Comparison of ENCODE assay signal across 18 cellular contexts in genomic region chr3:47035645-47036044, GRCh38. TPM values are rescaled to one million over a fixed set of nuclear protein-coding genes. Genes with fewer than 3 reads are reported as not detected.
DNase-seq lines count a peak whose midpoint lies in the region; ATAC-seq, FAIRE-seq and TF ChIP-seq lines count a peak whose summit lies in the region.
"Had no signal": no experiment of that assay in that cellular context is flagged by ENCODE, and none has a peak within 500 bp of the region (broad histone marks: within the 10 kb centered on the region; RNA-seq: fewer than 3 reads in every experiment).

No MANE protein-coding gene starts in this region.

- TF ChIP-seq EP300 in K562 (IDR thresholded peaks at IDR 0.05; ENCODE audit: low read length) (no peak), HepG2 (IDR thresholded peaks at IDR 0.05; ENCODE audit: low read depth in 2 of 2, low read length in 2 of 2) (no peak), HepG2 (CRISPR knock-in tag; IDR thresholded peaks at IDR 0.05; ENCODE audit: borderline replicate concordance) (no peak)

- no peaks in the 10 kb centered on the region for H3K27me3 ChIP-seq in IMR-90 (ENCODE audit: control insufficient read depth, insufficient read depth, low read length)
- no peaks in the 10 kb centered on the region for H3K27me3 ChIP-seq in K562 (ENCODE audit: control insufficient read depth in 2 of 2, insufficient read depth in 2 of 2, low read length in 2 of 2)
- no peaks in the 10 kb centered on the region for H3K27me3 ChIP-seq in HepG2 (ENCODE audit: control insufficient read depth in 1 of 2, insufficient read depth in 2 of 2, low read length in 2 of 2)
- H3K27me3 ChIP-seq: ascending aorta, left lung had no signal

- no CpG with 5 or more reads among the region's 2 CpGs for WGBS in IMR-90 (ENCODE audit: extremely low coverage in 2 of 2, insufficient read length in 1 of 2), 2 experiments
- WGBS in K562 (ENCODE audit: insufficient coverage, low coverage, missing lambda C conversion rate), result 91% methylated on average over 2 of the region's 2 CpGs
- 97% methylated on average over 2 of the region's 2 CpGs for WGBS in HepG2 (ENCODE audit: low lambda C conversion rate)

- H3K9me1 ChIP-seq in IMR-90 (ENCODE audit: insufficient read depth, low read length) (peaks cover 8% of the 10 kb centered on the region), K562 (ENCODE audit: control insufficient read depth, insufficient read depth, low read length) (no peaks in the 10 kb centered on the region)

- H2BK120ac ChIP-seq in IMR-90 (ENCODE audit: low read depth, low read length), result no peak overlapping the region

- H3K18ac ChIP-seq in IMR-90 (ENCODE audit: low read depth, low read length), result no peak overlapping the region

- ATAC-seq in IMR-90 (ENCODE audit: low read depth) (peak; percentile 90), K562 (no peak), HepG2 (0 out of 3 replicates have a peak, but pooled peaks have one; percentile 35)
- ATAC-seq: left lung; stimulated activated naive B cell treated with anti-CD40 and anti-IgM and Interleukin-4, amounts not matched to agents 10 μg/mL and 1 μg/mL and 100 μg/mL, for 72 hours had no signal

- BruUV-seq in IMR-90 (replicated peaks; lab: Mats Ljungman, UMichigan) (no TSS peak), K562 (replicated peaks; lab: Mats Ljungman, UMichigan) (TSS peak; percentile 24), HepG2 (replicated peaks; lab: Mats Ljungman, UMichigan) (no TSS peak)

- no peaks in the 10 kb centered on the region for H3K9me3 ChIP-seq in IMR-90 (ENCODE audit: control insufficient read depth, insufficient read depth, low read length)
- no peaks in the 10 kb centered on the region for H3K9me3 ChIP-seq in K562 (replicated peaks; ENCODE audit: control insufficient read depth, insufficient read depth, low read depth, low read length)
- H3K9me3 ChIP-seq in HepG2 (ENCODE audit: low read length), result no peaks in the 10 kb centered on the region
- H3K9me3 ChIP-seq: ascending aorta, left lung had no signal

- TF ChIP-seq POLR2A in IMR-90 (IDR thresholded peaks at IDR 0.05; ENCODE audit: low read depth, low read length) (no peak), K562 (conservative IDR thresholded peaks at IDR 0.05) (no peak), HepG2 (IDR thresholded peaks at IDR 0.05; ENCODE audit: insufficient read depth in 1 of 2, low read depth in 2 of 2, low read length in 2 of 2) (no peak), GM12892 (IDR thresholded peaks at IDR 0.05; ENCODE audit: low read depth, low read length) (no peak)

- H3K4me1 ChIP-seq in IMR-90 (ENCODE audit: control insufficient read depth, insufficient read depth, low read length) (peaks cover 8% of the 10 kb centered on the region), K562 (replicated peaks in 1 of 2; ENCODE audit: control insufficient read depth in 2 of 2, insufficient read depth in 2 of 2, low read length in 2 of 2) (no peaks in the 10 kb centered on the region; a peak in 1 of 5 replicates), HepG2 (ENCODE audit: insufficient read depth, low read length) (peaks cover 20% of the 10 kb centered on the region)
- H3K4me1 ChIP-seq: ascending aorta, left lung had no signal

- no peak overlapping the region for H2BK15ac ChIP-seq in IMR-90 (ENCODE audit: low read depth, low read length)

- H2AFZ ChIP-seq in IMR-90 (replicated peaks; ENCODE audit: low read length, poor library complexity) (no peak overlapping the region), K562 (ENCODE audit: low read depth, low read length) (no peak overlapping the region), HepG2 (ENCODE audit: low read length) (no peak overlapping the region)
- H2AFZ ChIP-seq: parathyroid adenoma had no signal

- dilution Hi-C loops in IMR-90 (cut with HindIII; ENCODE audit: low sequenced_read_pairs, unreplicated experiment), result no loop called here

- H3K14ac ChIP-seq in IMR-90 (replicated peaks; ENCODE audit: low read depth, low read length), result no peak overlapping the region

- H3K23ac ChIP-seq in IMR-90 (ENCODE audit: low read depth, low read length), result no peak overlapping the region

- no peak for TF ChIP-seq RAD21 in IMR-90 (IDR thresholded peaks at IDR 0.05; ENCODE audit: low read length)
- no peak for TF ChIP-seq RAD21 in K562 (CRISPR knock-in tag; conservative IDR thresholded peaks at IDR 0.05 in 1 of 2, IDR thresholded peaks at IDR 0.05 in 1 of 2)
- no peak for TF ChIP-seq RAD21 in HepG2 (CRISPR knock-in tag; IDR thresholded peaks at IDR 0.05)

- H3K56ac ChIP-seq in IMR-90 (ENCODE audit: extremely low read depth, insufficient read depth, low read length), result no peak overlapping the region

- H3K4me2 ChIP-seq in IMR-90 (ENCODE audit: low read depth, low read length) (no peak overlapping the region), K562 (ENCODE audit: insufficient read depth, low read length) (no peak overlapping the region), HepG2 (ENCODE audit: low read depth, low read length) (no peak overlapping the region)

- intact Hi-C loops in IMR-90 (cut with micrococcal nuclease) (loop anchor here (1.0 to 5.0 kb wide), 3 partner anchors 42 to 282 kb away; no protein-coding TSS in a partner anchor), K562 (cut with micrococcal nuclease) (no loop called here), HepG2 (cut with micrococcal nuclease; ENCODE audit: unreplicated experiment) (loop anchor here (2.0 kb wide), 1 partner anchor 63 kb away; no protein-coding TSS in a partner anchor)

- H2AK9ac ChIP-seq in IMR-90 (replicated peaks; ENCODE audit: low read depth, low read length, poor library complexity), result no peak overlapping the region

- no peak overlapping the region for H4K8ac ChIP-seq in IMR-90 (ENCODE audit: low read depth in 2 of 2, low read length in 2 of 2)

- in situ Hi-C loops in IMR-90 (cut with MboI; ENCODE audit: low sequenced_read_pairs), result no loop called here
- in situ Hi-C loops in K562 (cut with MboI), result no loop called here
- in situ Hi-C loops in HepG2 (cut with HindIII; ENCODE audit: extremely low pct_ligation_motif_present, low pct_unique_long_range_greater_than_20kb), result no loop called here

- H3K9ac ChIP-seq in IMR-90 (ENCODE audit: low read depth, low read length) (no peak overlapping the region), K562 (ENCODE audit: insufficient read depth in 1 of 2, low read depth in 2 of 2, low read length in 2 of 2) (no peak overlapping the region), HepG2 (ENCODE audit: insufficient read depth, low read depth, low read length) (no peak overlapping the region)
- H3K9ac ChIP-seq: parathyroid adenoma had no signal

- H3K27ac ChIP-seq in IMR-90 (ENCODE audit: insufficient read depth, low read length), result no peak overlapping the region
- no peak overlapping the region for H3K27ac ChIP-seq in K562 (ENCODE audit: extremely low read depth, low read depth, low read length)
- no peak overlapping the region for H3K27ac ChIP-seq in HepG2 (ENCODE audit: extremely low read length, insufficient read depth, low read length)
- H3K27ac ChIP-seq: ascending aorta, left lung, parathyroid adenoma had no signal

- H2BK20ac ChIP-seq in IMR-90 (ENCODE audit: low read depth, low read length), result no peak overlapping the region

- H3K4ac ChIP-seq in IMR-90 (ENCODE audit: low read depth, low read length), result no peak overlapping the region

- H4K91ac ChIP-seq in IMR-90 (ENCODE audit: insufficient read depth, low read depth, low read length), result no peak overlapping the region

- H3K4me3 ChIP-seq in IMR-90 (ENCODE audit: insufficient read depth, low read depth, low read length) (no peak overlapping the region), K562 (no peak overlapping the region), HepG2 (replicated peaks in 1 of 3; ENCODE audit: insufficient read depth in 1 of 3, low read depth in 2 of 3, low read length in 3 of 3) (no peak overlapping the region)
- H3K4me3 ChIP-seq: ascending aorta, left lung, skin epidermis had no signal

- H2AK5ac ChIP-seq in IMR-90 (ENCODE audit: low read depth, low read length), result no peak overlapping the region

- POLR2A ChIA-PET in IMR-90 (lab: Charles Lee; ENCODE audit: unreplicated experiment), result interaction anchor here (0.5 kb wide), 1 partner anchor 129 kb away, joined by 5 read pairs; the partner anchor contains the start of gene SETD2
- POLR2A ChIA-PET in K562 (lab: Yijun Ruan, JAX), result interaction anchor here (0.6 to 1.4 kb wide), 4 partner anchors 11 to 17 kb away, joined by 3 to 5 read pairs (median 4); no protein-coding TSS in a partner anchor
- POLR2A ChIA-PET in HepG2 (lab: Yijun Ruan, JAX), result no interaction called here

- no peak overlapping the region for H2BK5ac ChIP-seq in IMR-90 (ENCODE audit: low read depth, low read length, poor library complexity, severe bottlenecking)

- TF ChIP-seq CTCF in AG09319 (IDR thresholded peaks at IDR 0.05; ENCODE audit: low read depth, low read length) (no peak), IMR-90 (conservative IDR thresholded peaks at IDR 0.05; ENCODE audit: low read depth, low read length) (no peak), K562 (IDR thresholded peaks at IDR 0.05 in 2 of 3, conservative IDR thresholded peaks at IDR 0.05 in 1 of 3; ENCODE audit: insufficient read depth in 2 of 3, low read depth in 1 of 3, low read length in 3 of 3) (no peak), HepG2 (CRISPR knock-in tag; IDR thresholded peaks at IDR 0.05) (no peak)

- no peak for FAIRE-seq in K562 (lab: Jason Lieb, UNC)
- no peak for FAIRE-seq in HepG2 (lab: Jason Lieb, UNC)
- no peak for FAIRE-seq in GM12892 (lab: Jason Lieb, UNC)

- H4K5ac ChIP-seq in IMR-90 (ENCODE audit: low read depth, low read length), result no peak overlapping the region

- H3K79me1 ChIP-seq in IMR-90 (ENCODE audit: low read depth in 1 of 2, low read length in 2 of 2), result peaks cover 20 to 42% of the 10 kb centered on the region in 2 experiments

- DNase-seq in AG09319 (ENCODE audit: extremely low read depth, low read depth) (peak; percentile 86), IMR-90 (peak; percentile 63), K562 (ENCODE audit: extremely low read depth in 1 of 4, low spot score in 3 of 4) (no peak), HepG2 (ENCODE audit: low spot score) (peak; percentile 34), NCI-H2081 (lab: John Stamatoyannopoulos, UW) (no peak), GM12892 (ENCODE audit: insufficient read length) (no peak), hippocampal formation (lab: John Stamatoyannopoulos, UW) (no peak), C1 segment of cervical spinal cord (lab: John Stamatoyannopoulos, UW) (no peak)
- DNase-seq: activated CD4-positive, alpha-beta T cell treated with anti-CD3 and anti-CD28 coated beads, Interleukin-2, amount 50 U/mL, for 48 hours; Calu3; GDM1; left lung; NCI-H146; NCI-H446; stimulated activated naive B cell treated with anti-CD40 and anti-IgM and Interleukin-4, amounts not matched to agents 10 μg/mL and 1 μg/mL and 100 μg/mL, for 72 hours had no signal

- H3K36me3 ChIP-seq in IMR-90 (ENCODE audit: control insufficient read depth, insufficient read depth, low read length) (peaks cover 31% of the 10 kb centered on the region), K562 (ENCODE audit: control insufficient read depth, insufficient read depth, low read length) (peaks cover 82% of the 10 kb centered on the region), HepG2 (replicated peaks in 1 of 2; ENCODE audit: control insufficient read depth in 1 of 2, insufficient read depth in 2 of 2, low read length in 2 of 2) (peaks cover 16 to 59% of the 10 kb centered on the region in 2 experiments)

- peaks cover 30% of the 10 kb centered on the region for H4K20me1 ChIP-seq in IMR-90 (ENCODE audit: insufficient read depth, low read length)
- H4K20me1 ChIP-seq in K562 (replicated peaks; ENCODE audit: control insufficient read depth, insufficient read depth, low read length), result no peaks in the 10 kb centered on the region
- no peaks in the 10 kb centered on the region; the same call in 1 of the 2 replicates for H4K20me1 ChIP-seq in HepG2 (ENCODE audit: insufficient read depth, low read length)

- CTCF ChIA-PET in IMR-90 (lab: Yijun Ruan, JAX), result interaction anchor here (0.6 to 0.9 kb wide), 2 partner anchors 13 to 171 kb away, joined by 3 to 5 read pairs; no protein-coding TSS in a partner anchor
- CTCF ChIA-PET in K562 (lab: Yijun Ruan, JAX; ENCODE audit: low intra/inter-chr PET ratio), result no interaction called here
- CTCF ChIA-PET in HepG2 (lab: Yijun Ruan, JAX; ENCODE audit: low intra/inter-chr PET ratio, low total read pairs), result no interaction called here

- H3K79me2 ChIP-seq in K562 (ENCODE audit: control insufficient read depth, insufficient read depth, low read length) (no peaks in the 10 kb centered on the region), HepG2 (ENCODE audit: insufficient read depth, low read length) (no peaks in the 10 kb centered on the region)

RNA-seq across cellular contexts. Expression of gene NBEAL2, which starts 56.2 kb away (rescaled TPM):
- total RNA-seq in IMR-90 (2012; rRNA removed), result 2.2 TPM in 2 replicates
- 11.7 and 12.5 TPM in 2 replicates for polyA plus RNA-seq in IMR-90 (2012; rRNA removed)
- 5.6 and 8.2 TPM in 2 replicates for polyA plus RNA-seq in IMR-90 (2012; cell fraction: cytosol; rRNA removed)
- polyA plus RNA-seq in IMR-90 (2012; cell fraction: nucleus; rRNA removed; ENCODE audit: low replicate concordance), result 80.3 and 267 TPM in 2 replicates
- 322 and 1,090 TPM in 2 replicates for total RNA-seq in K562 (2011; cell fraction: chromatin; rRNA removed; ENCODE audit: low replicate concordance)
- 555 and 597 TPM in 2 replicates for total RNA-seq in K562 (2011; cell fraction: nucleolus; rRNA removed)
- 365 and 370 TPM in 2 replicates for total RNA-seq in K562 (2011; cell fraction: nucleoplasm; rRNA removed)
- 41.3 and 45.2 TPM in 2 replicates for total RNA-seq in K562 (2014; rRNA removed)
- total RNA-seq in K562 (2014; rRNA removed; fragmentation: Illumina TruSeq; extraction: Trizol), result 12.3 and 16.0 TPM in 2 replicates
- 23.7 and 23.9 TPM in 2 replicates for total RNA-seq in K562 (2015; rRNA removed; fragmentation: Illumina TruSeq; extraction: Trizol)
- 89.3 and 114 TPM in 2 replicates for total RNA-seq in K562 (2021)
- polyA plus RNA-seq in K562 (2011; rRNA removed), result 29.6 and 50.4 TPM in 2 replicates
- polyA plus RNA-seq in K562 (2011; cell fraction: cytosol; rRNA removed), result 25.6 and 45.5 TPM in 2 replicates
- 557 and 843 TPM in 2 replicates for polyA plus RNA-seq in K562 (2011; cell fraction: nucleus; rRNA removed)
- polyA plus RNA-seq in K562 (2012), result 66.4 and 174 TPM in 2 replicates
- 46.4 and 62.1 TPM in 2 replicates for polyA plus RNA-seq in K562 (2014; fragmentation: Illumina TruSeq; extraction: Trizol)
- polyA plus RNA-seq in K562 (2014; fragmentation: Nextera tagmentation; extraction: Ambion mirVana), result under 1 TPM; 0.06 to 0.24 TPM
- 67.5 and 85.5 TPM in 2 replicates for polyA plus RNA-seq in K562 (2014; rRNA removed)
- 8.6 and 16.8 TPM in 2 replicates for polyA minus RNA-seq in K562 (2011; rRNA and poly(A)+ RNA removed)
- 23.5 and 26.4 TPM in 2 replicates for polyA minus RNA-seq in K562 (2011; cell fraction: cytosol; rRNA and poly(A)+ RNA removed)
- polyA minus RNA-seq in K562 (2011; cell fraction: nucleus; rRNA and poly(A)+ RNA removed), result 104 and 118 TPM in 2 replicates
- 6.0 and 9.7 TPM in 2 replicates for total RNA-seq in HepG2 (2016; rRNA removed; fragmentation: Illumina TruSeq; extraction: Trizol)
- total RNA-seq in HepG2 (2016; cell fraction: cytosol; rRNA removed; fragmentation: Illumina TruSeq; extraction: Trizol; ENCODE audit: low read depth), result 1.8 and 2.7 TPM in 2 replicates
- total RNA-seq in HepG2 (2016; cell fraction: insoluble cytoplasmic fraction; rRNA removed; fragmentation: Illumina TruSeq; extraction: Trizol), result 6.0 and 8.3 TPM in 2 replicates
- total RNA-seq in HepG2 (2016; cell fraction: membrane; rRNA removed; fragmentation: Illumina TruSeq; extraction: Trizol), result 4.1 and 4.3 TPM in 2 replicates
- total RNA-seq in HepG2 (2016; cell fraction: nucleus; rRNA removed; fragmentation: Illumina TruSeq; extraction: Trizol), result 14.8 and 19.9 TPM in 2 replicates
- 12.4 and 15.8 TPM in 2 replicates for polyA plus RNA-seq in HepG2 (2011; rRNA removed)
- polyA plus RNA-seq in HepG2 (2011; cell fraction: cytosol; rRNA removed), result 3.6 and 4.9 TPM in 2 replicates
- polyA plus RNA-seq in HepG2 (2011; cell fraction: nucleus; rRNA removed), result 222 and 246 TPM in 2 replicates
- 7.9 and 16.7 TPM in 2 replicates for polyA plus RNA-seq in HepG2 (2012)
- 0.67 and 0.80 TPM in 2 replicates for polyA plus RNA-seq in HepG2 (2016; cell fraction: cytosol; fragmentation: Illumina TruSeq; extraction: Trizol; ENCODE audit: low read depth)
- 6.4 and 7.7 TPM in 2 replicates for polyA plus RNA-seq in HepG2 (2016; cell fraction: insoluble cytoplasmic fraction; fragmentation: Illumina TruSeq; extraction: Trizol; ENCODE audit: low read depth)
- 1.5 and 1.8 TPM in 2 replicates for polyA plus RNA-seq in HepG2 (2016; cell fraction: membrane; fragmentation: Illumina TruSeq; extraction: Trizol; ENCODE audit: low read depth)
- polyA plus RNA-seq in HepG2 (2016; cell fraction: nucleus; fragmentation: Illumina TruSeq; extraction: Trizol; ENCODE audit: insufficient read depth, low read depth), result 69.9 and 76.5 TPM in 2 replicates
- 8.9 and 19.6 TPM in 2 replicates for polyA minus RNA-seq in HepG2 (2011; rRNA and poly(A)+ RNA removed; ENCODE audit: low replicate concordance)
- polyA minus RNA-seq in HepG2 (2011; cell fraction: cytosol; rRNA and poly(A)+ RNA removed), result 2.9 and 3.9 TPM in 2 replicates
- 18.7 and 21.3 TPM in 2 replicates for polyA minus RNA-seq in HepG2 (2011; cell fraction: nucleus; rRNA and poly(A)+ RNA removed)
- 79.6 TPM for polyA plus RNA-seq in GM12892 (2012; ENCODE audit: missing spikeins)

RNA-seq across cellular contexts. Expression of gene CCDC12, which starts 59.1 kb away (rescaled TPM):
- 15.2 and 21.7 TPM in 2 replicates for total RNA-seq in IMR-90 (2012; rRNA removed)
- polyA plus RNA-seq in IMR-90 (2012; rRNA removed), result 35.1 and 41.7 TPM in 2 replicates
- polyA plus RNA-seq in IMR-90 (2012; cell fraction: cytosol; rRNA removed), result 43.9 and 71.8 TPM in 2 replicates
- polyA plus RNA-seq in IMR-90 (2012; cell fraction: nucleus; rRNA removed; ENCODE audit: low replicate concordance), result 52.4 and 55.2 TPM in 2 replicates
- total RNA-seq in K562 (2011; cell fraction: chromatin; rRNA removed; ENCODE audit: low replicate concordance), result 140 and 232 TPM in 2 replicates
- 143 and 148 TPM in 2 replicates for total RNA-seq in K562 (2011; cell fraction: nucleolus; rRNA removed)
- 188 and 262 TPM in 2 replicates for total RNA-seq in K562 (2011; cell fraction: nucleoplasm; rRNA removed)
- total RNA-seq in K562 (2014; rRNA removed), result 99.0 and 101 TPM in 2 replicates
- 44.4 and 63.0 TPM in 2 replicates for total RNA-seq in K562 (2014; rRNA removed; fragmentation: Illumina TruSeq; extraction: Trizol)
- 104 and 115 TPM in 2 replicates for total RNA-seq in K562 (2015; rRNA removed; fragmentation: Illumina TruSeq; extraction: Trizol)
- 75.2 and 86.9 TPM in 2 replicates for total RNA-seq in K562 (2021)
- polyA plus RNA-seq in K562 (2011; rRNA removed), result 47.8 and 54.0 TPM in 2 replicates
- polyA plus RNA-seq in K562 (2011; cell fraction: cytosol; rRNA removed), result 53.0 and 53.5 TPM in 2 replicates
- 82.0 and 85.3 TPM in 2 replicates for polyA plus RNA-seq in K562 (2011; cell fraction: nucleus; rRNA removed)
- polyA plus RNA-seq in K562 (2012), result 77.1 and 114 TPM in 2 replicates
- 105 and 127 TPM in 2 replicates for polyA plus RNA-seq in K562 (2014; fragmentation: Illumina TruSeq; extraction: Trizol)
- 10 to 100 TPM in 1 of 2 experiments, 1 to 10 TPM in 1; 8.9 to 20.9 TPM for polyA plus RNA-seq in K562 (2014; fragmentation: Nextera tagmentation; extraction: Ambion mirVana)
- polyA plus RNA-seq in K562 (2014; rRNA removed), result 100 and 201 TPM in 2 replicates
- 50.3 and 53.4 TPM in 2 replicates for polyA minus RNA-seq in K562 (2011; rRNA and poly(A)+ RNA removed)
- 17.4 and 21.1 TPM in 2 replicates for polyA minus RNA-seq in K562 (2011; cell fraction: cytosol; rRNA and poly(A)+ RNA removed)
- 81.3 and 87.3 TPM in 2 replicates for polyA minus RNA-seq in K562 (2011; cell fraction: nucleus; rRNA and poly(A)+ RNA removed)
- 49.5 and 55.2 TPM in 2 replicates for total RNA-seq in HepG2 (2016; rRNA removed; fragmentation: Illumina TruSeq; extraction: Trizol)
- 28.7 and 32.4 TPM in 2 replicates for total RNA-seq in HepG2 (2016; cell fraction: cytosol; rRNA removed; fragmentation: Illumina TruSeq; extraction: Trizol; ENCODE audit: low read depth)
- total RNA-seq in HepG2 (2016; cell fraction: insoluble cytoplasmic fraction; rRNA removed; fragmentation: Illumina TruSeq; extraction: Trizol), result 52.2 and 56.9 TPM in 2 replicates
- total RNA-seq in HepG2 (2016; cell fraction: membrane; rRNA removed; fragmentation: Illumina TruSeq; extraction: Trizol), result 27.1 and 29.7 TPM in 2 replicates
- 28.6 and 32.0 TPM in 2 replicates for total RNA-seq in HepG2 (2016; cell fraction: nucleus; rRNA removed; fragmentation: Illumina TruSeq; extraction: Trizol)
- polyA plus RNA-seq in HepG2 (2011; rRNA removed), result 28.9 and 30.1 TPM in 2 replicates
- polyA plus RNA-seq in HepG2 (2011; cell fraction: cytosol; rRNA removed), result 32.7 and 35.6 TPM in 2 replicates
- polyA plus RNA-seq in HepG2 (2011; cell fraction: nucleus; rRNA removed), result 40.0 and 40.6 TPM in 2 replicates
- polyA plus RNA-seq in HepG2 (2012), result 26.3 and 31.7 TPM in 2 replicates
- 14.7 and 15.4 TPM in 2 replicates for polyA plus RNA-seq in HepG2 (2016; cell fraction: cytosol; fragmentation: Illumina TruSeq; extraction: Trizol; ENCODE audit: low read depth)
- 73.4 and 79.9 TPM in 2 replicates for polyA plus RNA-seq in HepG2 (2016; cell fraction: insoluble cytoplasmic fraction; fragmentation: Illumina TruSeq; extraction: Trizol; ENCODE audit: low read depth)
- 18.7 and 18.8 TPM in 2 replicates for polyA plus RNA-seq in HepG2 (2016; cell fraction: membrane; fragmentation: Illumina TruSeq; extraction: Trizol; ENCODE audit: low read depth)
- 55.2 TPM in 2 replicates for polyA plus RNA-seq in HepG2 (2016; cell fraction: nucleus; fragmentation: Illumina TruSeq; extraction: Trizol; ENCODE audit: insufficient read depth, low read depth)
- polyA minus RNA-seq in HepG2 (2011; rRNA and poly(A)+ RNA removed; ENCODE audit: low replicate concordance), result 53.2 and 59.2 TPM in 2 replicates
- polyA minus RNA-seq in HepG2 (2011; cell fraction: cytosol; rRNA and poly(A)+ RNA removed), result 9.3 and 12.2 TPM in 2 replicates
- 41.3 and 55.9 TPM in 2 replicates for polyA minus RNA-seq in HepG2 (2011; cell fraction: nucleus; rRNA and poly(A)+ RNA removed)
- 48.6 TPM for polyA plus RNA-seq in GM12892 (2012; ENCODE audit: missing spikeins)

Comparison
In these comparisons a context has a peak if more than half of its experiments do, and no peak if none do; other contexts are left out.
1. DNase-seq: peak in AG09319 (single experiment), IMR-90 (single experiment) and HepG2 (single experiment); none in K562 (0 of 4), NCI-H2081 (0 of 2), GM12892 (single experiment), hippocampal formation (0 of 2) and C1 segment of cervical spinal cord (0 of 14).